ENCODE assay signal across 23 cellular contexts in genomic region chr3:8983591-8983990, GRCh38.
"Had no signal": no experiment of that assay in that cellular context is flagged by ENCODE, and none has a peak within 500 bp of the region (broad histone marks: within the 10 kb centered on the region; RNA-seq: fewer than 3 reads in every experiment).

No MANE protein-coding gene starts in this region.

- H3K4me3 Mint-ChIP-seq: activated CD8-positive, alpha-beta T cell treated with anti-CD3 and anti-CD28 coated beads, Interleukin-2, amount 10 ng/mL, durations not matched to agents 7 days and 5 days; activated naive CD4-positive, alpha-beta T cell treated with anti-CD3 and anti-CD28 coated beads, Interleukin-2, amount 50 U/mL, for 24 hours; activated T-helper 1 cell treated with anti-CD3 and anti-CD28 coated beads, Interleukin-12 subunit alpha, Interleukin-12 subunit beta, Interleukin-2, Interleukin-4 antibody, amounts not matched to agents 30 ng/mL and 10 ng/mL and 1 ng/mL, durations not matched to agents 14 hours and 24 hours and 36 hours; T-helper 1 cell treated with Interleukin-12 subunit alpha and Interleukin-12 subunit beta and Interleukin-4 antibody, amounts not matched to agents 30 μg/mL and 1 μg/mL, for 36 hours; WTC11 had no signal

- H3K4me1 ChIP-seq: SJSA1 had no signal

- H3K36me3 ChIP-seq: MG63, SJSA1 had no signal

- H3K27ac Mint-ChIP-seq: activated CD8-positive, alpha-beta T cell treated with anti-CD3 and anti-CD28 coated beads, Interleukin-2, amount 10 ng/mL, durations not matched to agents 7 days and 5 days; activated naive CD4-positive, alpha-beta T cell treated with anti-CD3 and anti-CD28 coated beads, Interleukin-2, amount 50 U/mL, for 24 hours; activated T-helper 1 cell treated with anti-CD3 and anti-CD28 coated beads, Interleukin-12 subunit alpha, Interleukin-12 subunit beta, Interleukin-2, Interleukin-4 antibody, amounts not matched to agents 30 ng/mL and 10 ng/mL and 1 ng/mL, durations not matched to agents 14 hours and 24 hours and 36 hours; T-helper 1 cell treated with Interleukin-12 subunit alpha and Interleukin-12 subunit beta and Interleukin-4 antibody, amounts not matched to agents 30 μg/mL and 1 μg/mL, for 36 hours; WTC11 had no signal

- DNase-seq: activated CD4-positive, alpha-beta T cell treated with anti-CD3 and anti-CD28 coated beads for 48 hours; activated CD4-positive, alpha-beta T cell treated with anti-CD3 and anti-CD28 coated beads, Interleukin-2, amount 50 U/mL, for 4 hours; activated CD4-positive, CD25-positive, alpha-beta regulatory T cell treated with anti-CD3 and anti-CD28 coated beads, Interleukin-2, amount 50 U/mL, for 72 hours; activated CD8-positive, alpha-beta memory T cell treated with anti-CD3 and anti-CD28 coated beads, Interleukin-2, amount 50 U/mL, for 48 hours; activated CD8-positive, alpha-beta T cell treated with anti-CD3 and anti-CD28 coated beads, Interleukin-2, amount 10 ng/mL, durations not matched to agents 7 days and 5 days; activated effector memory CD4-positive, alpha-beta T cell treated with Interleukin-2 at 50 U/mL for 16 hours; activated naive CD4-positive, alpha-beta T cell; activated T-cell treated with anti-CD3 and anti-CD28 coated beads, Interleukin-2, amount 50 U/mL, for 1 hour; MG63; NCI-H1105 treated with DMSO at 0.1 percent for 48 hours; NCI-H146; NCI-H187 treated with DMSO at 0.1 percent for 48 hours; NCI-H2081 treated with DMSO at 0.1 percent for 48 hours; NCI-H446; NCI-H524; SHP77; SW 1271 had no signal

- ATAC-seq: activated CD8-positive, alpha-beta T cell treated with anti-CD3 and anti-CD28 coated beads, Interleukin-2, amount 10 ng/mL, durations not matched to agents 7 days and 5 days; SK-N-SH treated with all-trans-retinoic acid at 6 μM for 48 hours; WTC11 had no signal

- H3K4me1 Mint-ChIP-seq: activated naive CD4-positive, alpha-beta T cell treated with anti-CD3 and anti-CD28 coated beads, Interleukin-2, amount 50 U/mL, for 24 hours had no signal

- H3K9me3 Mint-ChIP-seq: activated naive CD4-positive, alpha-beta T cell treated with anti-CD3 and anti-CD28 coated beads, Interleukin-2, amount 50 U/mL, for 24 hours; activated T-helper 1 cell treated with anti-CD3 and anti-CD28 coated beads, Interleukin-12 subunit alpha, Interleukin-12 subunit beta, Interleukin-2, Interleukin-4 antibody, amounts not matched to agents 30 ng/mL and 10 ng/mL and 1 ng/mL, durations not matched to agents 14 hours and 24 hours and 36 hours; T-helper 1 cell treated with Interleukin-12 subunit alpha and Interleukin-12 subunit beta and Interleukin-4 antibody, amounts not matched to agents 30 μg/mL and 1 μg/mL, for 36 hours had no signal

- H3K9me3 ChIP-seq: MG63 had no signal

- H3K36me3 Mint-ChIP-seq: activated naive CD4-positive, alpha-beta T cell treated with anti-CD3 and anti-CD28 coated beads, Interleukin-2, amount 50 U/mL, for 24 hours had no signal

- H3K4me3 ChIP-seq: MG63, SJSA1 had no signal

- H3K27me3 ChIP-seq: MG63, SJSA1 had no signal

- H3K27ac ChIP-seq: SJSA1 had no signal
